30 cellular contexts compared by ENCODE assay signal in the genomic region with DNA sequence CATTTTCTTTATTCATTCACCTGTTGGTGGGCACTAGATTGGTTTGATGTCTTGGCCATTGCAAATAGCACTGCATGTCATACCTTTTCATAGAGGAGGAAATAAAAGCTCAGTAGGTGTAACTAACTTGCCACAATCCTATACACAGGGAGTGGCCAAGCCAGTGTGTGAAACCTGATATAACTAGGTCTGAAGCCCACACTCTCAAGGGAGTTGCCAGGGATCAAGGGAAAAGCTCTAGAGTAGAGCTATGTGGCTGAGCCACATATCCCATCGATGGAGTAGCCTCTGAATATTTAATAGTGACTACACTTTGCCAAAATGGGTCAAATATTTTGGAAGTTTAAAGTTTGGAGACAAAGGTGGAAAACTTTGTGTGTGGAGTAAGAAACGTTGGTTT.
"Had no signal": no experiment of that assay in that cellular context is flagged by ENCODE, and none has a peak within 500 bp of the region (broad histone marks: within the 10 kb centered on the region; RNA-seq: fewer than 3 reads in every experiment).

No MANE protein-coding gene starts in this region.

- FAIRE-seq: endometrium, islet of Langerhans, kidney had no signal

- H3K36me3 Mint-ChIP-seq: memory B cell; naive B cell; naive thymus-derived CD8-positive, alpha-beta T cell had no signal

- H3K4me1 ChIP-seq: colonic mucosa, esophagus squamous epithelium, gastrocnemius medialis, heart right ventricle, left lung, lower lobe of right lung had no signal

- H3K4me3 Mint-ChIP-seq: dendritic cell treated with granulocyte-macrophage colony-stimulating factor and Interleukin-4, amounts not matched to agents 40 ng/mL and 50 ng/mL, for 4 days; effector memory CD8-positive, alpha-beta T cell; endodermal cell; memory B cell; naive B cell; naive thymus-derived CD8-positive, alpha-beta T cell had no signal

- H3K9me3 Mint-ChIP-seq: dendritic cell treated with granulocyte-macrophage colony-stimulating factor and Interleukin-4, amounts not matched to agents 40 ng/mL and 50 ng/mL, for 4 days; effector memory CD8-positive, alpha-beta T cell; endodermal cell; naive thymus-derived CD8-positive, alpha-beta T cell had no signal

- ATAC-seq: effector memory CD8-positive, alpha-beta T cell; esophagus mucosa; gastrocnemius medialis; heart right ventricle; left colon; left lung; left ventricle myocardium superior; lower lobe of right lung; mucosa of descending colon; naive thymus-derived CD8-positive, alpha-beta T cell had no signal

- H3K4me1 Mint-ChIP-seq: memory B cell; naive B cell; naive thymus-derived CD8-positive, alpha-beta T cell had no signal

- H3K4me3 ChIP-seq: colonic mucosa, esophagus squamous epithelium, gastrocnemius medialis, heart right ventricle, left lung, lower lobe of right lung, mucosa of descending colon had no signal

- DNase-seq: colonic mucosa; cortex of kidney; effector CD8-positive, alpha-beta T cell; effector memory CD8-positive, alpha-beta T cell; endodermal cell; erythroblast; esophagus squamous epithelium; foreskin fibroblast; foreskin melanocyte; gastrocnemius medialis; glutamatergic neuron; head of caudate nucleus; heart right ventricle; hippocampal formation; kidney; kidney glomerular epithelial cell; left colon; left lung; left ventricle myocardium superior; lower lobe of right lung; mesendoderm; mucosa of descending colon; naive B cell; naive thymus-derived CD8-positive, alpha-beta T cell had no signal

- H3K9me3 ChIP-seq: colonic mucosa, esophagus squamous epithelium, gastrocnemius medialis, heart right ventricle, left lung, lower lobe of right lung, mucosa of descending colon had no signal

- H3K36me3 ChIP-seq: colonic mucosa, esophagus squamous epithelium, gastrocnemius medialis, heart right ventricle, left lung, lower lobe of right lung had no signal

- H3K27me3 ChIP-seq: colonic mucosa, esophagus squamous epithelium had no signal

- H3K27ac ChIP-seq: colonic mucosa, epithelial cell of prostate, esophagus squamous epithelium, gastrocnemius medialis, heart right ventricle, left lung, lower lobe of right lung had no signal

- H3K27ac Mint-ChIP-seq: dendritic cell treated with granulocyte-macrophage colony-stimulating factor and Interleukin-4, amounts not matched to agents 40 ng/mL and 50 ng/mL, for 4 days; effector memory CD8-positive, alpha-beta T cell; memory B cell; naive B cell; naive thymus-derived CD8-positive, alpha-beta T cell had no signal
